In genomic region chr2:67565761-67566160, GRCh38 we compare ENCODE assay signal across 14 cellular contexts.
DNase-seq lines count a peak whose midpoint lies in the region; ATAC-seq and TF ChIP-seq lines count a peak whose summit lies in the region.
"Had no signal": no experiment of that assay in that cellular context is flagged by ENCODE, and none has a peak within 500 bp of the region (broad histone marks: within the 10 kb centered on the region; RNA-seq: fewer than 3 reads in every experiment).

No MANE protein-coding gene starts in this region.

- H3K4me1 Mint-ChIP-seq in activated CD8-positive, alpha-beta T cell treated with anti-CD3 and anti-CD28 coated beads, Interleukin-2, amount 10 ng/mL, durations not matched to agents 7 days and 5 days (ENCODE audit: low read depth), result no peaks in the 10 kb centered on the region

- H3K36me3 ChIP-seq in heart left ventricle (no peaks in the 10 kb centered on the region), aorta (ENCODE audit: control insufficient read depth in 1 of 2, insufficient read depth in 2 of 2, low read length in 1 of 2) (no peaks in the 10 kb centered on the region), Peyer's patch (no peaks in the 10 kb centered on the region), BE2C (no peaks in the 10 kb centered on the region)
- H3K36me3 ChIP-seq: neutrophil, transverse colon had no signal

- POLR2A ChIA-PET in activated CD8-positive, alpha-beta T cell treated with anti-CD3 and anti-CD28 coated beads, Interleukin-2, amount 10 ng/mL, durations not matched to agents 7 days and 5 days (lab: Charles Lee), result no interaction called here

- no peaks in the 10 kb centered on the region for H3K27me3 Mint-ChIP-seq in activated CD8-positive, alpha-beta T cell treated with anti-CD3 and anti-CD28 coated beads, Interleukin-2, amount 10 ng/mL, durations not matched to agents 7 days and 5 days (ENCODE audit: low read depth)

- H3K4me3 ChIP-seq in heart left ventricle (no peak overlapping the region), cardiac fibroblast (replicated peaks in 1 of 2; ENCODE audit: low read depth in 2 of 2, low read length in 2 of 2) (no peak overlapping the region), aorta (ENCODE audit: low read length in 2 of 2) (no peak overlapping the region), Peyer's patch (no peak overlapping the region), BE2C (ENCODE audit: low read depth, low read length) (no peak overlapping the region)
- H3K4me3 ChIP-seq: transverse colon had no signal

- no peak overlapping the region for H3K4me3 Mint-ChIP-seq in activated CD8-positive, alpha-beta T cell treated with anti-CD3 and anti-CD28 coated beads, Interleukin-2, amount 10 ng/mL, durations not matched to agents 7 days and 5 days

- H3K27ac Mint-ChIP-seq in activated CD8-positive, alpha-beta T cell treated with anti-CD3 and anti-CD28 coated beads, Interleukin-2, amount 10 ng/mL, durations not matched to agents 7 days and 5 days, result no peak overlapping the region

- peak in 2 of 5 donors; percentile 15 to 52 for DNase-seq in heart left ventricle
- DNase-seq in Right ventricle myocardium inferior (ENCODE audit: missing footprints), result no peak
- peak; percentile 89 to 93 for DNase-seq in cardiac fibroblast (ENCODE audit: low read depth in 2 of 2)
- no peak for DNase-seq in left ventricle myocardium superior
- peak in 1 of 2 donors; percentile 56 for DNase-seq in aorta
- no peak for DNase-seq in Peyer's patch
- DNase-seq in BE2C, result no peak
- no peak for DNase-seq in activated CD8-positive, alpha-beta T cell treated with anti-CD3 and anti-CD28 coated beads, Interleukin-2, amount 10 ng/mL, durations not matched to agents 7 days and 5 days
- DNase-seq: activated naive CD4-positive, alpha-beta T cell treated with Interleukin-2 at 50 U/mL for 16 hours; glutamatergic neuron; NCI-H526 treated with DMSO at 0.1 percent for 48 hours; SHP77 treated with DMSO at 0.1 percent for 48 hours; transverse colon had no signal

- TF ChIP-seq POLR2A in heart left ventricle (IDR thresholded peaks at IDR 0.05) (no peak), Peyer's patch (IDR thresholded peaks at IDR 0.05) (no peak)

- no peak for TF ChIP-seq CTCF in heart left ventricle (IDR thresholded peaks at IDR 0.05)
- no peak for TF ChIP-seq CTCF in cardiac fibroblast (IDR thresholded peaks at IDR 0.05; ENCODE audit: low read depth, low read length)
- no peak for TF ChIP-seq CTCF in Peyer's patch (IDR thresholded peaks at IDR 0.05)
- no peak for TF ChIP-seq CTCF in BE2C (IDR thresholded peaks at IDR 0.05; ENCODE audit: low read depth, low read length)

- H3K4me1 ChIP-seq in heart left ventricle (peaks cover 0 to 18% (median 6%) of the 10 kb centered on the region in 12 donors), aorta (ENCODE audit: control insufficient read depth in 1 of 2, insufficient read depth in 2 of 2, low read length in 2 of 2) (peaks cover 0 to 4% of the 10 kb centered on the region in 2 donors), Peyer's patch (no peaks in the 10 kb centered on the region), BE2C (peaks cover 6% of the 10 kb centered on the region)

- no peaks in the 10 kb centered on the region for H3K9me3 ChIP-seq in heart left ventricle
- H3K9me3 ChIP-seq in aorta (ENCODE audit: control insufficient read depth, low read length), result no peaks in the 10 kb centered on the region
- no peaks in the 10 kb centered on the region for H3K9me3 ChIP-seq in Peyer's patch
- no peaks in the 10 kb centered on the region for H3K9me3 ChIP-seq in BE2C
- H3K9me3 ChIP-seq: neutrophil, transverse colon had no signal

- intact Hi-C loops in heart left ventricle (cut with DNase I), result no loop called here
- intact Hi-C loops in Right ventricle myocardium inferior (cut with DNase I), result loop anchor here (10.0 kb wide), 2 partner anchors 221 to 1131 kb away; partner anchors contain the start of gene MEIS1
- intact Hi-C loops in left ventricle myocardium superior (cut with micrococcal nuclease), result no loop called here
- intact Hi-C loops in aorta (cut with DNase I), result no loop called here

- ATAC-seq in heart left ventricle, result peak in 3 of 4 donors; percentile 16 to 65 (median 50)
- no peak for ATAC-seq in Right ventricle myocardium inferior
- ATAC-seq in left ventricle myocardium superior, result peak; percentile 12
- ATAC-seq in aorta (ENCODE audit: low FRiP score), result peak; percentile 24
- no peak for ATAC-seq in activated CD8-positive, alpha-beta T cell treated with anti-CD3 and anti-CD28 coated beads, Interleukin-2, amount 10 ng/mL, durations not matched to agents 7 days and 5 days

- H3K27ac ChIP-seq in heart left ventricle, result peak overlapping the region in 1 of 12 donors; percentile 79
- H3K27ac ChIP-seq in aorta (ENCODE audit: low read depth in 1 of 2, low read length in 2 of 2), result no peak overlapping the region
- no peak overlapping the region for H3K27ac ChIP-seq in Peyer's patch
- H3K27ac ChIP-seq: neutrophil, transverse colon had no signal

- 62 to 74% (median 65%) methylated on average over 6 of the region's 6 CpGs for WGBS in heart left ventricle, 4 donors
- WGBS in aorta, 2 donors, result 30 to 67% methylated on average over 6 of the region's 6 CpGs

- H3K36me3 Mint-ChIP-seq in activated CD8-positive, alpha-beta T cell treated with anti-CD3 and anti-CD28 coated beads, Interleukin-2, amount 10 ng/mL, durations not matched to agents 7 days and 5 days (ENCODE audit: low read depth), result no peaks in the 10 kb centered on the region

- H3K27me3 ChIP-seq in heart left ventricle (no peaks in the 10 kb centered on the region), aorta (ENCODE audit: control insufficient read depth in 1 of 2, insufficient read depth in 2 of 2, low read length in 1 of 2) (no peaks in the 10 kb centered on the region), Peyer's patch (no peaks in the 10 kb centered on the region), BE2C (no peaks in the 10 kb centered on the region)
- H3K27me3 ChIP-seq: neutrophil had no signal

- no peaks in the 10 kb centered on the region for H3K9me3 Mint-ChIP-seq in activated CD8-positive, alpha-beta T cell treated with anti-CD3 and anti-CD28 coated beads, Interleukin-2, amount 10 ng/mL, durations not matched to agents 7 days and 5 days (ENCODE audit: insufficient read depth)

- CTCF ChIA-PET in activated CD8-positive, alpha-beta T cell treated with anti-CD3 and anti-CD28 coated beads, Interleukin-2, amount 10 ng/mL, durations not matched to agents 7 days and 5 days (lab: Charles Lee), result no interaction called here

Comparison
In these comparisons a context has a peak if more than half of its experiments do, and no peak if none do; other contexts are left out.
1. ATAC-seq: peak in heart left ventricle (3 of 4), left ventricle myocardium superior (single experiment) and aorta (single experiment); none in Right ventricle myocardium inferior (single experiment) and activated CD8-positive, alpha-beta T cell treated with anti-CD3 and anti-CD28 coated beads, Interleukin-2, amount 10 ng/mL, durations not matched to agents 7 days and 5 days (single experiment).
2. DNase-seq: peak in cardiac fibroblast (2 of 2); none in Right ventricle myocardium inferior (single experiment), left ventricle myocardium superior (single experiment), Peyer's patch (0 of 3), BE2C (single experiment) and activated CD8-positive, alpha-beta T cell treated with anti-CD3 and anti-CD28 coated beads, Interleukin-2, amount 10 ng/mL, durations not matched to agents 7 days and 5 days (single experiment).